Comparison of ENCODE assay signal across 8 cellular contexts in genomic region chr12:122203301-122203967, GRCh38. TPM values are rescaled to one million over a fixed set of nuclear protein-coding genes. Genes with fewer than 3 reads are reported as not detected.
DNase-seq lines count a peak whose midpoint lies in the region; ATAC-seq and TF ChIP-seq lines count a peak whose summit lies in the region.

Gene B3GNT4, plus strand, starts transcription at chr12:122203709. Its CDS starts 910 bp downstream, at chr12:122204619.

- in situ Hi-C loops in KBM-7 (cut with MboI; ENCODE audit: low pct_unique_long_range_greater_than_20kb, low sequenced_read_pairs): no loop called here

- TF ChIP-seq POLR2A in body of pancreas (IDR thresholded peaks at IDR 0.05): no peak

- H3K36me3 ChIP-seq in body of pancreas (replicated peaks in 1 of 2; ENCODE audit: insufficient read depth in 1 of 2, low read depth in 2 of 2): peaks cover 1 to 4% of the 10 kb centered on the region in 2 donors

- ATAC-seq in body of pancreas (peak; percentile 73), GM21360 (IDR thresholded peaks at IDR 0.05; ENCODE audit: unreplicated experiment) (no peak), HG03520 (IDR thresholded peaks at IDR 0.05; ENCODE audit: unreplicated experiment) (no peak)

- H3K4me1 ChIP-seq in body of pancreas: peaks cover 21% of the 10 kb centered on the region

- H3K9me3 Mint-ChIP-seq in immature natural killer cell: no peaks in the 10 kb centered on the region

- H3K4me3 ChIP-seq in body of pancreas: peak within 1 kb of the TSS in 1 of 2 donors; percentile 31

- H3K27me3 ChIP-seq in body of pancreas: peaks cover 0 to 24% of the 10 kb centered on the region in 2 donors

- WGBS in body of pancreas, 2 donors: 1% methylated on average over 60 of the region's 78 CpGs; no CpG with 5 or more reads in 1 of the 2 donors

- no peak within 1 kb of the TSS for H3K27ac Mint-ChIP-seq in immature natural killer cell

- no peaks in the 10 kb centered on the region for H3K9me3 ChIP-seq in body of pancreas

- no peak within 1 kb of the TSS for H3K27ac ChIP-seq in body of pancreas

- peaks cover 9 to 16% of the 10 kb centered on the region in 2 donors for H3K4me1 Mint-ChIP-seq in immature natural killer cell

- H3K36me3 Mint-ChIP-seq in immature natural killer cell: peaks cover under 1 to 12% (median under 1%) of the 10 kb centered on the region in 3 donors

- DNase-seq in DMS53 treated with DMSO at 0.1 percent for 48 hours (lab: John Stamatoyannopoulos, UW; ENCODE audit: unreplicated experiment) (peak; percentile 54), KBM-7 (peak; percentile 62), T1000 (lab: John Stamatoyannopoulos, UW) (peak; percentile 92), body of pancreas (peak; percentile 64 to 78 (median 72)), immature natural killer cell (peak in 2 of 3 donors; percentile 36 to 40)
- DNase-seq in stimulated activated CD4-positive, alpha-beta T cell treated with anti-CD3 and anti-CD28 coated beads, Interleukin-12 subunit alpha, Interleukin-12 subunit beta, amount 100 ng/mL, for 4 hours: peak; percentile 67

- intact Hi-C loops in body of pancreas (cut with DNase I): no loop called here

- H3K4me3 Mint-ChIP-seq in immature natural killer cell: peak within 1 kb of the TSS; percentile 80 to 85 (median 84)

- H3K27me3 Mint-ChIP-seq in immature natural killer cell (ENCODE audit: low read depth in 3 of 3): peaks cover 5 to 19% (median 15%) of the 10 kb centered on the region in 3 donors

- TF ChIP-seq CTCF in body of pancreas (IDR thresholded peaks at IDR 0.05): no peak

RNA-seq across cellular contexts. Expression of gene B3GNT4, which starts in this region (rescaled TPM):
- not detected for total RNA-seq in body of pancreas
- under 1 TPM in 1 of 3 donors, not detected in 2; 0.82 TPM for polyA plus RNA-seq in immature natural killer cell

Comparison
In these comparisons a context has a peak if more than half of its experiments do, and no peak if none do; other contexts are left out.
1. Peak in DNase-seq and ATAC-seq in body of pancreas; RNA of the gene not detected or under 1 TPM.
2. Peak in DNase-seq in immature natural killer cell; RNA of the gene not detected or under 1 TPM.
3. DNase-seq: peak in every context shown above with its lines; median percentile 92 in T1000; 72 in body of pancreas; 67 in stimulated activated CD4-positive, alpha-beta T cell treated with anti-CD3 and anti-CD28 coated beads, Interleukin-12 subunit alpha, Interleukin-12 subunit beta, amount 100 ng/mL, for 4 hours; 62 in KBM-7; 54 in DMS53 treated with DMSO at 0.1 percent for 48 hours; 38 in immature natural killer cell.